ENCODE assay signal across 22 cellular contexts in the genomic region with DNA sequence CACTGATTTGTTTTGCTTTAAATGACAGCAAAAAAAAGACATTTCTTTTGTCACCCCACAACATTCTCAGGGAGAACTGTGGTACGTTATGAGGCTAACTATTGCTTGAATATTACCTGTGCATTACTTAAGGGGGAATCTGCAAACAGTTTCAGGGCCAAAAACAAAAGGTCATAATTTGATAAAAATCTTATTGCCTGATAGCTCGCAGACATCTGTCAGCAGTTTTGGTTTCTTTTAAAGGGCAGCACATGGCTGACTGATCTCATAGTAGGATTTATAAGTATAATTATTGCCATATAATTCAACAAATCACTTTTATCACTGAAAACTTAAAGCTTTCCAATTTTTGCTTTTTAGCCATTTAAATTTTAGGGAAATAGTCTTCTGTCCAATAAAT.
"Had no signal": no experiment of that assay in that cellular context is flagged by ENCODE, and none has a peak within 500 bp of the region (broad histone marks: within the 10 kb centered on the region; RNA-seq: fewer than 3 reads in every experiment).

No MANE protein-coding gene starts in this region.

- H3K36me3 ChIP-seq: left lung, ovary, prostate gland, sigmoid colon, spleen, suprapubic skin, thoracic aorta, tibial artery, upper lobe of right lung had no signal

- DNase-seq: hippocampal formation; left colon; left lung; mesendoderm; naive B cell; natural killer cell; ovary; retina; right cardiac atrium; sigmoid colon; small intestine; spleen; stimulated activated CD4-positive, alpha-beta T cell treated with anti-CD3 and anti-CD28 coated beads, Interleukin-4, amount 100 ng/mL, for 24 hours; stimulated activated naive CD4-positive, alpha-beta T cell; tibial artery; trophoblast cell; upper lobe of right lung had no signal

- ATAC-seq: left colon; left lung; natural killer cell; right cardiac atrium; stimulated activated effector memory CD8-positive, alpha-beta T cell treated with anti-CD3 and anti-CD28 coated beads, Interleukin-12 subunit alpha, Interleukin-12 subunit beta, amount 100 ng/mL, for 72 hours; upper lobe of right lung had no signal

- H3K4me3 ChIP-seq: left lung, lung, ovary, prostate gland, sigmoid colon, spleen, suprapubic skin, thoracic aorta, tibial artery, upper lobe of right lung had no signal

- H3K4me1 ChIP-seq: left lung, prostate gland, sigmoid colon, spleen, suprapubic skin, tibial artery, upper lobe of right lung had no signal

- H3K9me3 ChIP-seq: left lung, ovary, prostate gland, sigmoid colon, spleen, suprapubic skin, thoracic aorta, tibial artery, upper lobe of right lung had no signal

- H3K27ac ChIP-seq: left lung, ovary, prostate gland, sigmoid colon, spleen, suprapubic skin, thoracic aorta, tibial artery, upper lobe of right lung had no signal

- H3K27me3 ChIP-seq: left lung, ovary, sigmoid colon, spleen, suprapubic skin, tibial artery, upper lobe of right lung had no signal
